ENCODE assay signal across 21 cellular contexts in the genomic region with DNA sequence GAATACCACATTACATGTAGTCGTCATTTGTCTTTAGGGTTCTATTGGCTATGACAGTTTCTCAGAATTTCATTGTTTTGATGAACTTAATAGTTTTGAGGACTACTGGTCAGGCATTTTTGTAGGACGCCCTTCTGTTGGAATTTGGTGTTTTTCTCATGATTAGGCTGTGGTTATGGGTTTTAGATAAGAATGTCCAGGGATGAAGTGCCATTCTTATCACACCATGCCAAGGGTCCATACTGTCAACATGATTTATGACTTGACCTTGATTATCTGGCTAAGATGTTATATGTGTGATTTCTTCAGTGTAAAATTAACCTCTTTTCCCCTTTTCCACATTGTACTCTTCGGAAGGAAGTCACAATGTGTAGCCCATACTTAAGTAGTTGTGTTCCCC.
"Had no signal": no experiment of that assay in that cellular context is flagged by ENCODE, and none has a peak within 500 bp of the region (broad histone marks: within the 10 kb centered on the region; RNA-seq: fewer than 3 reads in every experiment).

No MANE protein-coding gene starts in this region.

- H3K27me3 Mint-ChIP-seq: memory B cell; stimulated activated naive B cell treated with anti-CD40 and anti-IgM and Interleukin-4, amounts not matched to agents 10 μg/mL and 1 μg/mL and 100 μg/mL, for 72 hours had no signal

- H3K9me3 Mint-ChIP-seq: memory B cell; natural killer cell; stimulated activated naive B cell treated with anti-CD40 and anti-IgM and Interleukin-4, amounts not matched to agents 10 μg/mL and 1 μg/mL and 100 μg/mL, for 72 hours; stimulated activated naive CD8-positive, alpha-beta T cell treated with anti-CD3 and anti-CD28 coated beads, Interleukin-15, amount 100 ng/mL, for 72 hours had no signal

- H3K27ac Mint-ChIP-seq: memory B cell; mesothelial cell of epicardium; natural killer cell; stimulated activated naive B cell treated with anti-CD40 and anti-IgM and Interleukin-4, amounts not matched to agents 10 μg/mL and 1 μg/mL and 100 μg/mL, for 72 hours; stimulated activated naive CD8-positive, alpha-beta T cell treated with anti-CD3 and anti-CD28 coated beads, Interleukin-15, amount 100 ng/mL, for 72 hours had no signal

- DNase-seq: effector memory CD4-positive, alpha-beta T cell; esophagus squamous epithelium; foreskin keratinocyte; kidney; left cardiac atrium; left ventricle myocardium inferior; lower lobe of right lung; natural killer cell; sigmoid colon; stimulated activated CD4-positive, alpha-beta T cell treated with anti-CD3 and anti-CD28 coated beads, Interleukin-2, amount 100 ng/mL, for 24 hours; stimulated activated CD4-positive, alpha-beta T cell treated with anti-CD3 and anti-CD28 coated beads, Interleukin-4, amount 100 ng/mL, for 4 hours; stimulated activated naive B cell treated with anti-CD40 and anti-IgM and Interleukin-4, amounts not matched to agents 10 μg/mL and 1 μg/mL and 100 μg/mL, for 72 hours; stimulated activated naive CD8-positive, alpha-beta T cell treated with anti-CD3 and anti-CD28 coated beads, Interleukin-15, amount 100 ng/mL, for 72 hours; testis had no signal

- H3K27ac ChIP-seq: epithelial cell of prostate, esophagus squamous epithelium, foreskin keratinocyte, left ventricle myocardium inferior, lower lobe of right lung, right atrium auricular region, sigmoid colon, skin epidermis, testis, tibial nerve had no signal

- H3K4me3 Mint-ChIP-seq: memory B cell; mesothelial cell of epicardium; natural killer cell; neural crest cell; stimulated activated naive B cell treated with anti-CD40 and anti-IgM and Interleukin-4, amounts not matched to agents 10 μg/mL and 1 μg/mL and 100 μg/mL, for 72 hours; stimulated activated naive CD8-positive, alpha-beta T cell treated with anti-CD3 and anti-CD28 coated beads, Interleukin-15, amount 100 ng/mL, for 72 hours had no signal

- H3K36me3 Mint-ChIP-seq: memory B cell; mesothelial cell of epicardium; natural killer cell; stimulated activated naive B cell treated with anti-CD40 and anti-IgM and Interleukin-4, amounts not matched to agents 10 μg/mL and 1 μg/mL and 100 μg/mL, for 72 hours had no signal

- H3K36me3 ChIP-seq: esophagus squamous epithelium, left ventricle myocardium inferior, lower lobe of right lung, right atrium auricular region, sigmoid colon, tibial nerve had no signal

- H3K4me1 ChIP-seq: foreskin keratinocyte, lower lobe of right lung, right atrium auricular region, testis had no signal

- H3K9me3 ChIP-seq: esophagus squamous epithelium, left ventricle myocardium inferior, lower lobe of right lung, right atrium auricular region, sigmoid colon, testis, tibial nerve had no signal

- H3K4me1 Mint-ChIP-seq: stimulated activated naive B cell treated with anti-CD40 and anti-IgM and Interleukin-4, amounts not matched to agents 10 μg/mL and 1 μg/mL and 100 μg/mL, for 72 hours; stimulated activated naive CD8-positive, alpha-beta T cell treated with anti-CD3 and anti-CD28 coated beads, Interleukin-15, amount 100 ng/mL, for 72 hours had no signal

- H3K4me3 ChIP-seq: esophagus squamous epithelium, left ventricle myocardium inferior, lower lobe of right lung, right atrium auricular region, sigmoid colon, skin epidermis, testis, tibial nerve had no signal

- H3K27me3 ChIP-seq: esophagus squamous epithelium, foreskin keratinocyte, right atrium auricular region, sigmoid colon, testis, tibial nerve had no signal
